8 cellular contexts compared by ENCODE assay signal in genomic region chr10:32957341-32958084, GRCh38. TPM values are rescaled to one million over a fixed set of nuclear protein-coding genes. Genes with fewer than 3 reads are reported as not detected.
DNase-seq lines count a peak whose midpoint lies in the region; ATAC-seq and TF ChIP-seq lines count a peak whose summit lies in the region.

No MANE protein-coding gene starts in this region.

- H3K36me3 ChIP-seq in DND-41 (ENCODE audit: insufficient read depth, low read length) (peaks cover 7% of the 10 kb centered on the region; the same call in 1 of the 2 replicates), KMS-11 (ENCODE audit: insufficient read depth) (no peaks in the 10 kb centered on the region), upper lobe of right lung (no peaks in the 10 kb centered on the region)

- DNase-seq in DND-41 (peak; percentile 48), fibroblast of mammary gland (ENCODE audit: low read depth) (no peak), upper lobe of right lung (peak; percentile 89), NCI-H510A treated with DMSO at 0.1 percent for 48 hours (lab: John Stamatoyannopoulos, UW) (no peak)
- DNase-seq in activated T-cell treated with anti-CD3 and anti-CD28 coated beads, Interleukin-2, amount 50 U/mL, for 48 hours = peak; percentile 61 to 68
- DNase-seq in natural killer cell treated with Interleukin-12 subunit alpha and Interleukin-12 subunit beta and Interleukin-15 and Interleukin-18, amount 100 ng/mL, for 72 hours (ENCODE audit: low spot score) = peak; percentile 75

- H3K9ac ChIP-seq in DND-41 (ENCODE audit: low read depth, low read length) = peak overlapping the region; percentile 69
- H3K9ac ChIP-seq in KMS-11 = peak overlapping the region; percentile 84

- H3K27me3 Mint-ChIP-seq in natural killer cell treated with Interleukin-12 subunit alpha and Interleukin-12 subunit beta and Interleukin-15 and Interleukin-18, amount 100 ng/mL, for 72 hours = no peaks in the 10 kb centered on the region

- H3K27me3 ChIP-seq in DND-41 (ENCODE audit: insufficient read depth, low read length, poor library complexity) (no peaks in the 10 kb centered on the region), KMS-11 (ENCODE audit: insufficient read depth, low read depth) (no peaks in the 10 kb centered on the region), upper lobe of right lung (no peaks in the 10 kb centered on the region)

- ATAC-seq in DND-41 (ENCODE audit: insufficient read depth, low read depth) (peak; percentile 39), GM21717 (IDR thresholded peaks at IDR 0.05; ENCODE audit: unreplicated experiment) (peak; percentile 10), upper lobe of right lung (peak; percentile 60)
- ATAC-seq in natural killer cell treated with Interleukin-12 subunit alpha and Interleukin-12 subunit beta and Interleukin-15 and Interleukin-18, amount 100 ng/mL, for 72 hours = peak; percentile 37 to 51

- H3K4me1 ChIP-seq in DND-41 (ENCODE audit: insufficient read depth, low read length) (peaks cover 53% of the 10 kb centered on the region), KMS-11 (ENCODE audit: low read depth, poor library complexity, severe bottlenecking) (peaks cover 44% of the 10 kb centered on the region), upper lobe of right lung (peaks cover 64% of the 10 kb centered on the region)

- peak overlapping the region; percentile 63 to 88 for H3K4me3 ChIP-seq in DND-41 (ENCODE audit: low read depth in 1 of 2, low read length in 2 of 2)
- no peak overlapping the region for H3K4me3 ChIP-seq in KMS-11 (IDR thresholded peaks at IDR 0.05; ENCODE audit: insufficient read depth, low read depth, low read length)
- peak overlapping the region; percentile 81 for H3K4me3 ChIP-seq in fibroblast of mammary gland (ENCODE audit: control insufficient read depth, low read depth, low read length)
- H3K4me3 ChIP-seq in upper lobe of right lung = peak overlapping the region; percentile 90

- no peak for TF ChIP-seq CTCF in DND-41 (IDR thresholded peaks at IDR 0.05; ENCODE audit: borderline replicate concordance, extremely low read depth, low read length, poor library complexity, severe bottlenecking)
- no peak for TF ChIP-seq CTCF in KMS-11 (conservative IDR thresholded peaks at IDR 0.05; ENCODE audit: low read depth, low read length)
- TF ChIP-seq CTCF in fibroblast of mammary gland (conservative IDR thresholded peaks at IDR 0.05; ENCODE audit: control insufficient read depth, insufficient read depth, low read depth, low read length) = no peak
- TF ChIP-seq CTCF in upper lobe of right lung (IDR thresholded peaks at IDR 0.05) = no peak

- H3K4me3 Mint-ChIP-seq in natural killer cell treated with Interleukin-12 subunit alpha and Interleukin-12 subunit beta and Interleukin-15 and Interleukin-18, amount 100 ng/mL, for 72 hours = peak overlapping the region; percentile 82

- no peaks in the 10 kb centered on the region for H3K36me3 Mint-ChIP-seq in natural killer cell treated with Interleukin-12 subunit alpha and Interleukin-12 subunit beta and Interleukin-15 and Interleukin-18, amount 100 ng/mL, for 72 hours

- H3K27ac Mint-ChIP-seq in natural killer cell treated with Interleukin-12 subunit alpha and Interleukin-12 subunit beta and Interleukin-15 and Interleukin-18, amount 100 ng/mL, for 72 hours = peak overlapping the region; percentile 44 to 80

- no peaks in the 10 kb centered on the region for H3K9me3 ChIP-seq in DND-41 (ENCODE audit: insufficient read depth, low read length, severe bottlenecking)
- H3K9me3 ChIP-seq in upper lobe of right lung = no peaks in the 10 kb centered on the region

- H4K20me1 ChIP-seq in DND-41 (ENCODE audit: insufficient read depth, low read length) (peaks cover 31% of the 10 kb centered on the region; the same call in 1 of the 2 replicates), KMS-11 (ENCODE audit: insufficient read depth) (no peaks in the 10 kb centered on the region)

- intact Hi-C loops in upper lobe of right lung (cut with DNase I) = no loop called here

- H3K27ac ChIP-seq in DND-41 (ENCODE audit: low read length) (peak overlapping the region; percentile 71), KMS-11 (no peak overlapping the region), upper lobe of right lung (peak overlapping the region; percentile 99)

- peak overlapping the region; percentile 74 for H3K4me2 ChIP-seq in DND-41 (ENCODE audit: insufficient read depth, low read length)
- H3K4me2 ChIP-seq in KMS-11 = peak overlapping the region; percentile 88

- H3K4me1 Mint-ChIP-seq in natural killer cell treated with Interleukin-12 subunit alpha and Interleukin-12 subunit beta and Interleukin-15 and Interleukin-18, amount 100 ng/mL, for 72 hours (ENCODE audit: low read depth in 2 of 2) = peaks cover 48 to 58% of the 10 kb centered on the region in 2 donors

- peaks cover 55% of the 10 kb centered on the region for H3K79me2 ChIP-seq in DND-41 (ENCODE audit: insufficient read depth, low read length)
- peaks cover 38% of the 10 kb centered on the region; the same call in 1 of the 2 replicates for H3K79me2 ChIP-seq in KMS-11 (ENCODE audit: insufficient read depth, low read depth)

- H2AFZ ChIP-seq in DND-41 (ENCODE audit: low read depth, low read length) = peak overlapping the region; percentile 70
- peak overlapping the region; percentile 61 for H2AFZ ChIP-seq in KMS-11 (ENCODE audit: low read depth)

- no peaks in the 10 kb centered on the region for H3K9me3 Mint-ChIP-seq in natural killer cell treated with Interleukin-12 subunit alpha and Interleukin-12 subunit beta and Interleukin-15 and Interleukin-18, amount 100 ng/mL, for 72 hours

RNA-seq across cellular contexts. Expression of gene ITGB1, which starts 0.5 kb away (rescaled TPM):
- 100 to 1,000 TPM; 101 to 119 TPM for total RNA-seq in natural killer cell treated with Interleukin-12 subunit alpha and Interleukin-12 subunit beta and Interleukin-15 and Interleukin-18, amount 100 ng/mL, for 72 hours
- 517 TPM for total RNA-seq in upper lobe of right lung

Comparison
In these comparisons a context has a peak if more than half of its experiments do, and no peak if none do; other contexts are left out.
1. ATAC-seq: peak in every context shown above with its lines; median percentile 60 in upper lobe of right lung; 44 in natural killer cell treated with Interleukin-12 subunit alpha and Interleukin-12 subunit beta and Interleukin-15 and Interleukin-18, amount 100 ng/mL, for 72 hours; 39 in DND-41; 10 in GM21717.
2. DNase-seq: peak in DND-41 (single experiment), activated T-cell treated with anti-CD3 and anti-CD28 coated beads, Interleukin-2, amount 50 U/mL, for 48 hours (2 of 2), natural killer cell treated with Interleukin-12 subunit alpha and Interleukin-12 subunit beta and Interleukin-15 and Interleukin-18, amount 100 ng/mL, for 72 hours (single experiment) and upper lobe of right lung (single experiment); none in fibroblast of mammary gland (single experiment) and NCI-H510A treated with DMSO at 0.1 percent for 48 hours (single experiment).